ENCODE assay signal across 18 cellular contexts in the genomic region with DNA sequence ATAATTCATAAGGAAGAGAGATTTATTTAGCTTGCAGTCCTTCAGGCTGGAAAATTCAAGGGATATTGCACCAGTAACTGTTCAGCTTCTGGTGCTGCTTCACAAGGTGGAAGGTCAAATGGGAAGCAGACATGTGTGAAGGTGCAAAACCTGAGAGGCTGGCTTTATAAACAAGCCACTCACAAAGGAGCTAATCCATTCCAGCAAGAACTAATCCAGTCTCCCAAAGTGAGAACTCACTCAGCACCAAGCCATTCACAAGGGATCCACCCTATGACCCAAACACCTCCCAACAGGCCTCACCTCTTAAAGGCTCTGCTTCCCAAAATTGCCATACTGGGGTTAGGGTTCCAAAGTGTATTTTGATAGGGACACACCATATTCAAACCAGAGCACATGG.
DNase-seq lines count a peak whose midpoint lies in the region; ATAC-seq, FAIRE-seq and TF ChIP-seq lines count a peak whose summit lies in the region.
"Had no signal": no experiment of that assay in that cellular context is flagged by ENCODE, and none has a peak within 500 bp of the region (broad histone marks: within the 10 kb centered on the region; RNA-seq: fewer than 3 reads in every experiment).

No MANE protein-coding gene starts in this region.

- FAIRE-seq in D721Med (lab: Jason Lieb, UNC), result peak; percentile 96
- FAIRE-seq: GM12878 had no signal

- no peaks in the 10 kb centered on the region for H3K36me3 Mint-ChIP-seq in nephron progenitor cell (ENCODE audit: low read depth)
- H3K36me3 Mint-ChIP-seq: CD14-positive monocyte; CD4-positive, alpha-beta memory T cell had no signal

- DNase-seq in D721Med (ENCODE audit: insufficient read length, low spot score) (no peak), UCSD-AML1 (lab: John Stamatoyannopoulos, UW; ENCODE audit: unreplicated experiment) (peak; percentile 4), nephron progenitor cell (no peak), NCI-H774 (lab: John Stamatoyannopoulos, UW) (no peak), GM20000 (ENCODE audit: low spot score) (no peak)
- DNase-seq: 8988T; CD4-positive, alpha-beta memory T cell; DMS 273 treated with DMSO at 0.1 percent for 48 hours; DMS53; DND-41; EL; GM23248; H9 had no signal

- peak; percentile 82 for ATAC-seq in esophagus mucosa
- ATAC-seq in HG03571 (IDR thresholded peaks at IDR 0.05; ENCODE audit: unreplicated experiment), result no peak
- no peak for ATAC-seq in HG02852 (IDR thresholded peaks at IDR 0.05; ENCODE audit: unreplicated experiment)
- ATAC-seq: GM12878 had no signal

- H3K27me3 Mint-ChIP-seq in nephron progenitor cell (ENCODE audit: low read depth, poor library complexity), result no peaks in the 10 kb centered on the region
- H3K27me3 Mint-ChIP-seq: CD4-positive, alpha-beta memory T cell had no signal

- no peak overlapping the region for H3K4me3 Mint-ChIP-seq in nephron progenitor cell
- H3K4me3 Mint-ChIP-seq: CD14-positive monocyte; CD4-positive, alpha-beta memory T cell; H9 had no signal

- no peak for TF ChIP-seq CTCF in D721Med (IDR thresholded peaks at IDR 0.05; ENCODE audit: insufficient read depth, missing control alignments)
- no peak for TF ChIP-seq CTCF in nephron progenitor cell (IDR thresholded peaks at IDR 0.05)
- TF ChIP-seq CTCF in GM20000 (IDR thresholded peaks at IDR 0.05; ENCODE audit: extremely low read depth, missing control alignments), result no peak

- H3K9me3 Mint-ChIP-seq in nephron progenitor cell, result no peaks in the 10 kb centered on the region

- H3K4me1 Mint-ChIP-seq in nephron progenitor cell, result peaks cover 5% of the 10 kb centered on the region
- H3K4me1 Mint-ChIP-seq: CD14-positive monocyte; CD4-positive, alpha-beta memory T cell had no signal

- H3K27ac Mint-ChIP-seq in nephron progenitor cell, result peak overlapping the region; percentile 76
- H3K27ac Mint-ChIP-seq: CD14-positive monocyte; CD4-positive, alpha-beta memory T cell had no signal
